Comparison of ENCODE assay signal across 20 cellular contexts in the genomic region with DNA sequence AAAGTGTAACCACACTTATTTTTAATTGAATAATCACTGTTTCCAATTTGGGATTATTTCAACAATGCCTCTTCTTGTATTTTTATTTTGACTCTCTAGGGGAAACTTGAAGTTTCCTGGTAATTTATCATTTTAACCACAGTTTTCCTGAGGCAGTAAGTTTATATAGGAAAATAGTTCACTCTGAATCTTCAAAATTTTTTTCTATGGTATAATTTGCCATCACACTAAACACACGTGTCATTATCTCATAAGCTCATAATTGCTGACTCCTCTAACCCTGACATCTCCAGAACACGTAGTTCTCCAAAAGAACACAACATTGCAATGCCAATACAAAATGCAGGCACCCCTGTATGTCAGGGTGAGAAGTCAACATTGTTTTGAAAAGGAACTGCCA.
"Had no signal": no experiment of that assay in that cellular context is flagged by ENCODE, and none has a peak within 500 bp of the region (broad histone marks: within the 10 kb centered on the region; RNA-seq: fewer than 3 reads in every experiment).

No MANE protein-coding gene starts in this region.

- H3K27me3 ChIP-seq: gastroesophageal sphincter, pancreas, right atrium auricular region, upper lobe of left lung had no signal

- H3K27ac Mint-ChIP-seq: activated CD4-positive, alpha-beta memory T cell treated with anti-CD3 and anti-CD28 coated beads, Interleukin-2, amount 10 ng/mL, durations not matched to agents 7 days and 5 days; activated CD4-positive, alpha-beta T cell treated with anti-CD3 and anti-CD28 coated beads, Interleukin-2, amount 10 ng/mL, durations not matched to agents 24 days and 14 days; dendritic cell treated with granulocyte-macrophage colony-stimulating factor and Interleukin-4, amounts not matched to agents 40 ng/mL and 50 ng/mL, for 4 days; natural killer cell; T-helper 2 cell treated with Interferon-gamma antibody and Interleukin-4, amounts not matched to agents 5 μg/mL and 100 μg/mL, for 36 hours had no signal

- H3K4me3 Mint-ChIP-seq: activated CD4-positive, alpha-beta memory T cell treated with anti-CD3 and anti-CD28 coated beads, Interleukin-2, amount 10 ng/mL, durations not matched to agents 7 days and 5 days; activated CD4-positive, alpha-beta T cell treated with anti-CD3 and anti-CD28 coated beads, Interleukin-2, amount 10 ng/mL, durations not matched to agents 24 days and 14 days; dendritic cell treated with granulocyte-macrophage colony-stimulating factor and Interleukin-4, amounts not matched to agents 40 ng/mL and 50 ng/mL, for 4 days; natural killer cell; T-helper 2 cell treated with Interferon-gamma antibody and Interleukin-4, amounts not matched to agents 5 μg/mL and 100 μg/mL, for 36 hours had no signal

- H3K9me3 Mint-ChIP-seq: activated CD4-positive, alpha-beta memory T cell treated with anti-CD3 and anti-CD28 coated beads, Interleukin-2, amount 10 ng/mL, durations not matched to agents 7 days and 5 days; activated CD4-positive, alpha-beta T cell treated with anti-CD3 and anti-CD28 coated beads, Interleukin-2, amount 10 ng/mL, durations not matched to agents 24 days and 14 days; dendritic cell treated with granulocyte-macrophage colony-stimulating factor and Interleukin-4, amounts not matched to agents 40 ng/mL and 50 ng/mL, for 4 days; natural killer cell; T-helper 2 cell treated with Interferon-gamma antibody and Interleukin-4, amounts not matched to agents 5 μg/mL and 100 μg/mL, for 36 hours had no signal

- H3K4me3 ChIP-seq: gastroesophageal sphincter, left ventricle myocardium inferior, pancreas, psoas muscle, right atrium auricular region, spleen, upper lobe of left lung had no signal

- H3K36me3 Mint-ChIP-seq: brain, natural killer cell had no signal

- H3K4me1 ChIP-seq: gastroesophageal sphincter, pancreas, right atrium auricular region, spleen, upper lobe of left lung had no signal

- H3K36me3 ChIP-seq: gastroesophageal sphincter, left ventricle myocardium inferior, pancreas, right atrium auricular region, spleen, upper lobe of left lung had no signal

- DNase-seq: activated CD4-positive, alpha-beta memory T cell treated with anti-CD3 and anti-CD28 coated beads, Interleukin-2, amount 10 ng/mL, durations not matched to agents 7 days and 5 days; activated CD4-positive, alpha-beta T cell treated with anti-CD3 and anti-CD28 coated beads, Interleukin-2, amount 10 ng/mL, durations not matched to agents 24 days and 14 days; activated gamma-delta T cell; activated naive CD4-positive, alpha-beta T cell treated with anti-CD3 and anti-CD28 coated beads, Interleukin-2, amount 50 U/mL, for 16 hours; effector CD8-positive, alpha-beta T cell; left ventricle myocardium inferior; midbrain; natural killer cell; pancreas; psoas muscle; spleen; stimulated activated CD4-positive, alpha-beta T cell treated with anti-CD3 and anti-CD28 coated beads, Interleukin-4, amount 100 ng/mL, for 1 hour; stimulated activated naive CD4-positive, alpha-beta T cell treated with Interleukin-2 at 50 U/mL for 16 hours; upper lobe of left lung had no signal

- H3K9me3 ChIP-seq: gastroesophageal sphincter, pancreas, psoas muscle, right atrium auricular region, upper lobe of left lung had no signal

- H3K4me1 Mint-ChIP-seq: activated CD4-positive, alpha-beta memory T cell treated with anti-CD3 and anti-CD28 coated beads, Interleukin-2, amount 10 ng/mL, durations not matched to agents 7 days and 5 days; activated CD4-positive, alpha-beta T cell treated with anti-CD3 and anti-CD28 coated beads, Interleukin-2, amount 10 ng/mL, durations not matched to agents 24 days and 14 days; natural killer cell had no signal

- H3K27ac ChIP-seq: gastroesophageal sphincter, left ventricle myocardium inferior, pancreas, right atrium auricular region, spleen, upper lobe of left lung, VCaP had no signal
